8 cellular contexts compared by ENCODE assay signal in genomic region chr6:106609699-106610098, GRCh38. TPM values are rescaled to one million over a fixed set of nuclear protein-coding genes. Genes with fewer than 3 reads are reported as not detected.
DNase-seq lines count a peak whose midpoint lies in the region; ATAC-seq lines count a peak whose summit lies in the region.

No MANE protein-coding gene starts in this region.

- no peak overlapping the region for H3K4me3 ChIP-seq in iPS DF 6.9 (ENCODE audit: low read length)

- peaks cover 2% of the 10 kb centered on the region; the same call in 1 of the 2 replicates for H3K4me1 ChIP-seq in iPS DF 6.9 (ENCODE audit: control insufficient read depth, insufficient read depth, low read length)

- no peak overlapping the region for H3K27ac ChIP-seq in iPS DF 6.9 (ENCODE audit: low read length)

- H3K9me3 ChIP-seq in iPS DF 6.9 (ENCODE audit: control insufficient read depth, insufficient read depth, low read length), result no peaks in the 10 kb centered on the region

- ATAC-seq in HG03432 (IDR thresholded peaks at IDR 0.05; ENCODE audit: unreplicated experiment) (peak; percentile 57), HG02678 (IDR thresholded peaks at IDR 0.05; ENCODE audit: unreplicated experiment) (no peak), GM19463 (IDR thresholded peaks at IDR 0.05; ENCODE audit: unreplicated experiment) (no peak)

- no CpG with 5 or more reads among the region's 6 CpGs for WGBS in iPS DF 6.9 (ENCODE audit: insufficient coverage, insufficient read length)

- no peaks in the 10 kb centered on the region for H3K27me3 ChIP-seq in iPS DF 6.9 (ENCODE audit: control insufficient read depth, insufficient read depth, low read length)

- H3K36me3 ChIP-seq in iPS DF 6.9 (ENCODE audit: control insufficient read depth, insufficient read depth, low read length), result no peaks in the 10 kb centered on the region

- in situ Hi-C loops in SK-MEL-5 (cut with HindIII; ENCODE audit: low pct_unique_long_range_greater_than_20kb, low sequenced_read_pairs), result no loop called here

- DNase-seq in DMS53 (lab: John Stamatoyannopoulos, UW) (peak; percentile 56), SK-MEL-5 (ENCODE audit: low read depth, low spot score) (peak; percentile 43), iPS DF 6.9 (ENCODE audit: low read depth, low spot score) (peak; percentile 29), CD1c-positive myeloid dendritic cell (ENCODE audit: extremely low spot score) (no peak), putamen (ENCODE audit: low spot score) (no peak)

RNA-seq across cellular contexts. Expression of gene RTN4IP1, which starts 19.6 kb away (rescaled TPM):
- total RNA-seq in SK-MEL-5 (2014; rRNA removed; shearing (Covaris generic)), result 9.3 and 10.5 TPM in 2 replicates
- polyA plus RNA-seq in SK-MEL-5 (2015; cell fraction: cytosol; rRNA removed), result 8.5 and 8.8 TPM in 2 replicates
- 5.3 and 6.0 TPM in 2 replicates for polyA plus RNA-seq in SK-MEL-5 (2015; cell fraction: nucleus; rRNA removed)

RNA-seq across cellular contexts. Expression of gene QRSL1, which starts 19.7 kb away (rescaled TPM):
- total RNA-seq in SK-MEL-5 (2014; rRNA removed; shearing (Covaris generic)), result 11.8 and 17.3 TPM in 2 replicates
- polyA plus RNA-seq in SK-MEL-5 (2015; cell fraction: cytosol; rRNA removed), result 7.7 and 9.7 TPM in 2 replicates
- 5.7 and 6.4 TPM in 2 replicates for polyA plus RNA-seq in SK-MEL-5 (2015; cell fraction: nucleus; rRNA removed)

Comparison
In these comparisons a context has a peak if more than half of its experiments do, and no peak if none do; other contexts are left out.
1. DNase-seq: peak in DMS53 (single experiment), SK-MEL-5 (single experiment) and iPS DF 6.9 (single experiment); none in CD1c-positive myeloid dendritic cell (single experiment) and putamen (single experiment).